8 cellular contexts compared by ENCODE assay signal in the genomic region with DNA sequence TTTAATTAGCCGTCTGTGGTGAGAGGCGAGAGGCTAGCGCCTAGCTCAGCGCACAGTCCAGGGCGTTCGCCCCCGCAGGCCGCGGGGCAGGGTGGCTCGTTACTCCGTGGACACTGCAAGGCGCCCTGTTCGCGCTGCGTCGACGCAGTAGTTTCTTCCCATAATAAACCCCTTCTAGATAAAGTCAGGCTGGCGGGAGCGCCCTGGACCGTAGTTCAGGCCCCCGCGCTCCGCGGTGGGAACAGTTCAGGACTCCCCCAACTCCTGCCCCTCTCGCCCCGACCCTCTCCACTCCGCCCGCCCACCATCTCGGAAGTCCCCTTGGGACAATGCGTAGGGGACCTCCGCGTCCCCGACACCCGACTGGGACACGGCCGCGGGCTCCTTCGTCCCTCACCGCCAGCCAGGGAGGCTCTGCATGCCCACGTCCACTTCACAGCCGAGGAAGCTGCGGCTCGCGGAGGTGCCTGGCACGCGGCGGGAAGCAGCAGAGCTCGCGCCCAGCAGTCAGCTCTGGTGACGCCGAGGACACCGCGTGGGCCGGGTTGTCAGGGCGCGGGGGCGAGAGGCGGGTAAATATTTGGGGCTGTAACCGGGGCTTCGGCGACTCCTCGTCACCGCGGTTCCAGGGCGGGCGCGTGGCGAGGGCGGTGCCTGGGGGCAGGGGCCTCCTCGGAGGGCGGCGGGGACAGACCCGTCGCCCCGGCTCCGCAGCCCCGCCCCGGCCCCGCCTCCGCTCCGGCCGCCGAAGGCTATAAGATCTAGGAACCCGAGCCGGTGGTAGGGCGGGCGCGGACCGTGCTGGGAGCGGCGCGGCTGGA. TPM values are rescaled to one million over a fixed set of nuclear protein-coding genes. Genes with fewer than 3 reads are reported as not detected.
A peak's percentile ranks its signal among the peaks of the same experiment; 100 is the strongest.
DNase-seq lines count a peak whose midpoint lies in the region; ATAC-seq and TF ChIP-seq lines count a peak whose summit lies in the region.

A gene with protein sequence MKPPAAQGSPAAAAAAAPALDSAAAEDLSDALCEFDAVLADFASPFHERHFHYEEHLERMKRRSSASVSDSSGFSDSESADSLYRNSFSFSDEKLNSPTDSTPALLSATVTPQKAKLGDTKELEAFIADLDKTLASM (plus strand): TSS at position 783 of the 821 bp plus-strand sequence. CDS start 158 bp downstream, outside the sequence.

- H3K27me3 ChIP-seq in adrenal gland (no peaks in the 10 kb centered on the region), right cardiac atrium (ENCODE audit: control insufficient read depth, insufficient read depth) (no peaks in the 10 kb centered on the region)

- H3K36me3 ChIP-seq in adrenal gland (replicated peaks in 1 of 2), result no peaks in the 10 kb centered on the region
- H3K36me3 ChIP-seq in urinary bladder (ENCODE audit: insufficient read depth), result no peaks in the 10 kb centered on the region

- H3K4me3 ChIP-seq in AG09309 (ENCODE audit: control insufficient read depth, low read depth, low read length) (peak within 1 kb of the TSS; percentile 59), adrenal gland (peak within 1 kb of the TSS in 2 of 4 donors; percentile 43 to 62), right cardiac atrium (ENCODE audit: low read length) (peak within 1 kb of the TSS; percentile 76), urinary bladder (ENCODE audit: low read depth, low read length) (peak within 1 kb of the TSS; percentile 71)

- no peaks in the 10 kb centered on the region for H3K9me3 ChIP-seq in adrenal gland (replicated peaks in 1 of 3)
- no peaks in the 10 kb centered on the region for H3K9me3 ChIP-seq in right cardiac atrium (ENCODE audit: control insufficient read depth, low read length)

- H3K27ac ChIP-seq in adrenal gland, result peak within 1 kb of the TSS in 3 of 5 donors; percentile 14 to 42 (median 36)
- H3K27ac ChIP-seq in right cardiac atrium (ENCODE audit: low read length), result peak within 1 kb of the TSS; percentile 47
- peak within 1 kb of the TSS; percentile 64 for H3K27ac ChIP-seq in urinary bladder (ENCODE audit: low read depth)

- ATAC-seq in GM18907 (IDR thresholded peaks at IDR 0.05; ENCODE audit: unreplicated experiment), result peak; percentile 61
- ATAC-seq in HG03342 (IDR thresholded peaks at IDR 0.05; ENCODE audit: unreplicated experiment), result peak; percentile 63
- peak; percentile 90 to 92 for ATAC-seq in right cardiac atrium

- WGBS in adrenal gland, 4 donors, result 4 to 44% (median 7%) methylated on average over 17 to 92 of the region's 92 CpGs
- 3% methylated on average over 92 of the region's 92 CpGs for WGBS in right cardiac atrium
- 5% methylated on average over 91 of the region's 92 CpGs for WGBS in urinary bladder

- intact Hi-C loops in adrenal gland (cut with DNase I), result loop anchor here in 1 of 2 donors (5.0 kb wide), 2 partner anchors 195 to 330 kb away; no protein-coding TSS in a partner anchor
- intact Hi-C loops in right cardiac atrium (cut with DNase I), result no loop called here

- peak; percentile 36 to 41 for TF ChIP-seq POLR2A in adrenal gland (IDR thresholded peaks at IDR 0.05)

- TF ChIP-seq CTCF in AG09309 (IDR thresholded peaks at IDR 0.05; ENCODE audit: control insufficient read depth, insufficient read depth, low read depth, low read length, missing control alignments) (no peak), adrenal gland (IDR thresholded peaks at IDR 0.05) (no peak)

- DNase-seq in AG09309 (ENCODE audit: low read depth) (no peak), T-helper 1 cell (peak; percentile 74 to 97 (median 92)), adrenal gland (peak; percentile 46 to 72 (median 55)), right cardiac atrium (peak; percentile 79 to 92 (median 91)), putamen (ENCODE audit: low spot score) (peak; percentile 84)

- H3K4me1 ChIP-seq in adrenal gland (replicated peaks in 1 of 2), result peaks cover 11 to 21% of the 10 kb centered on the region in 2 donors
- peaks cover 2% of the 10 kb centered on the region for H3K4me1 ChIP-seq in right cardiac atrium (ENCODE audit: control insufficient read depth, insufficient read depth, low read length)
- H3K4me1 ChIP-seq in urinary bladder (ENCODE audit: insufficient read depth), result no peaks in the 10 kb centered on the region

RNA-seq across cellular contexts. Expression of the gene that starts here (rescaled TPM):
- 10 to 100 TPM in 7 of 8 donors, 1 to 10 TPM in 1; 6.2 to 64.1 (median 28.8) TPM for total RNA-seq in adrenal gland
- polyA plus RNA-seq in adrenal gland, result 10 to 100 TPM; 18.4 to 42.9 (median 21.3) TPM
- 10 to 100 TPM; 19.3 to 42.6 (median 25.7) TPM for total RNA-seq in right cardiac atrium
- polyA plus RNA-seq in right cardiac atrium, result 59.5 TPM
- total RNA-seq in urinary bladder, result 21.1 TPM
- 50.2 TPM for polyA plus RNA-seq in urinary bladder
